ENCODE assay signal across 18 cellular contexts in genomic region chr2:111165084-111165483, GRCh38.
"Had no signal": no experiment of that assay in that cellular context is flagged by ENCODE, and none has a peak within 500 bp of the region (broad histone marks: within the 10 kb centered on the region; RNA-seq: fewer than 3 reads in every experiment).

No MANE protein-coding gene starts in this region.

- ATAC-seq: activated naive CD8-positive, alpha-beta T cell treated with anti-CD3 and anti-CD28 coated beads, Interleukin-2, amount 50 U/mL, for 24 hours; esophagus mucosa had no signal

- H3K9me3 ChIP-seq: ascending aorta, sigmoid colon, suprapubic skin had no signal

- H3K4me3 ChIP-seq: ascending aorta, dorsolateral prefrontal cortex, hepatocyte, lung, sigmoid colon, suprapubic skin had no signal

- H3K27ac ChIP-seq: dorsolateral prefrontal cortex, hepatocyte, sigmoid colon, suprapubic skin had no signal

- H3K9me3 Mint-ChIP-seq: activated CD4-positive, alpha-beta memory T cell treated with anti-CD3 and anti-CD28 coated beads for 36 hours; activated naive CD8-positive, alpha-beta T cell treated with anti-CD3 and anti-CD28 coated beads, Interleukin-2, amount 50 U/mL, for 24 hours; naive B cell had no signal

- H3K27me3 ChIP-seq: ascending aorta, dorsolateral prefrontal cortex, hepatocyte, sigmoid colon, suprapubic skin had no signal

- DNase-seq: activated CD4-positive, alpha-beta memory T cell treated with anti-CD3 and anti-CD28 coated beads for 36 hours; activated CD4-positive, CD25-positive, alpha-beta regulatory T cell treated with anti-CD3 and anti-CD28 coated beads, Interleukin-2, amount 50 U/mL, for 72 hours; activated CD8-positive, alpha-beta memory T cell treated with anti-CD3 and anti-CD28 coated beads, Interleukin-2, amount 50 U/mL, for 48 hours; activated naive CD4-positive, alpha-beta T cell treated with Interleukin-2 at 50 U/mL for 16 hours; activated naive CD8-positive, alpha-beta T cell treated with anti-CD3 and anti-CD28 coated beads, Interleukin-2, amount 50 U/mL, for 24 hours; dorsolateral prefrontal cortex; kidney glomerular epithelial cell; midbrain; naive B cell; posterior cingulate gyrus; sigmoid colon; stimulated activated CD4-positive, alpha-beta T cell treated with anti-CD3 and anti-CD28 coated beads, Interleukin-12 subunit alpha, Interleukin-12 subunit beta, amount 100 ng/mL, for 4 hours; stimulated activated naive CD4-positive, alpha-beta T cell treated with Interleukin-2 at 50 U/mL for 16 hours had no signal

- H3K27me3 Mint-ChIP-seq: naive B cell had no signal

- H3K27ac Mint-ChIP-seq: activated CD4-positive, alpha-beta memory T cell treated with anti-CD3 and anti-CD28 coated beads for 36 hours; activated naive CD8-positive, alpha-beta T cell treated with anti-CD3 and anti-CD28 coated beads, Interleukin-2, amount 50 U/mL, for 24 hours had no signal

- H3K4me3 Mint-ChIP-seq: activated CD4-positive, alpha-beta memory T cell treated with anti-CD3 and anti-CD28 coated beads for 36 hours; activated naive CD8-positive, alpha-beta T cell treated with anti-CD3 and anti-CD28 coated beads, Interleukin-2, amount 50 U/mL, for 24 hours had no signal
